ENCODE assay signal across 1 cellular context in genomic region chr21:32083175-32083574, GRCh38.
TF ChIP-seq lines count a peak whose summit lies in the region.

No MANE protein-coding gene starts in this region.

TF ChIP-seq in HEK293, 187 proteins besides CTCF, POLR2A, EP300 and RAD21 (continued from another document and continues in another):
- TF ChIP-seq ZFP3 (tag by site-specific recombination; IDR thresholded peaks at IDR 0.05; ENCODE audit: low read depth), result no peak
- TF ChIP-seq ZFP69B (tag by site-specific recombination; IDR thresholded peaks at IDR 0.05), result no peak
- no peak for TF ChIP-seq HOXD13 (CRISPR knock-in tag; IDR thresholded peaks at IDR 0.05; ENCODE audit: borderline replicate concordance)
- no peak for TF ChIP-seq ZNF202 (tag by site-specific recombination; IDR thresholded peaks at IDR 0.05; ENCODE audit: borderline replicate concordance)
- peak; percentile 59 for TF ChIP-seq PRDM10 (tag by site-specific recombination; IDR thresholded peaks at IDR 0.05)
- no peak for TF ChIP-seq ZNF596 (tag by site-specific recombination; IDR thresholded peaks at IDR 0.05)
- TF ChIP-seq ZNF266 (tag by site-specific recombination; IDR thresholded peaks at IDR 0.05; ENCODE audit: low read depth), result no peak
- no peak for TF ChIP-seq ZNF664 (tag by site-specific recombination; IDR thresholded peaks at IDR 0.05)
- no peak for TF ChIP-seq ZNF26 (tag by site-specific recombination; IDR thresholded peaks at IDR 0.05)
- TF ChIP-seq ZNF335 (tag by site-specific recombination; conservative IDR thresholded peaks at IDR 0.05), result no peak
- TF ChIP-seq ZNF324 (tag by site-specific recombination; IDR thresholded peaks at IDR 0.05), result no peak
- peak; percentile 75 for TF ChIP-seq ZBTB17 (tag by site-specific recombination; IDR thresholded peaks at IDR 0.05)
- no peak for TF ChIP-seq BCL6B (tag by site-specific recombination; IDR thresholded peaks at IDR 0.05)
- no peak for TF ChIP-seq ZNF585B (tag by site-specific recombination; IDR thresholded peaks at IDR 0.05)
- TF ChIP-seq ZNF513 (tag by site-specific recombination; IDR thresholded peaks at IDR 0.05), result no peak
- TF ChIP-seq ZNF2 (tag by site-specific recombination; IDR thresholded peaks at IDR 0.05), result no peak
- peak; percentile 35; the same call in 1 of the 2 replicates for TF ChIP-seq ZNF660 (tag by site-specific recombination; IDR thresholded peaks at IDR 0.05)
- TF ChIP-seq ZNF626 (tag by site-specific recombination; IDR thresholded peaks at IDR 0.05), result no peak
- no peak for TF ChIP-seq ZNF132 (tag by site-specific recombination; IDR thresholded peaks at IDR 0.05; ENCODE audit: borderline replicate concordance)
- no peak for TF ChIP-seq ZNF521 (tag by site-specific recombination; IDR thresholded peaks at IDR 0.05)
- no peak for TF ChIP-seq REPIN1 (tag by site-specific recombination; IDR thresholded peaks at IDR 0.05; ENCODE audit: low read depth)
- TF ChIP-seq SCRT2 (tag by site-specific recombination; IDR thresholded peaks at IDR 0.05), result no peak
- TF ChIP-seq ZNF138 (tag by site-specific recombination; IDR thresholded peaks at IDR 0.05; ENCODE audit: borderline replicate concordance), result no peak
- TF ChIP-seq PRDM2 (tag by site-specific recombination; IDR thresholded peaks at IDR 0.05; ENCODE audit: borderline replicate concordance), result no peak
- no peak for TF ChIP-seq ZNF701 (tag by site-specific recombination; IDR thresholded peaks at IDR 0.05)
- no peak for TF ChIP-seq ZNF223 (tag by site-specific recombination; IDR thresholded peaks at IDR 0.05)
- TF ChIP-seq GLI4 (tag by site-specific recombination; IDR thresholded peaks at IDR 0.05), result no peak
- peak; percentile 45; the same call in 1 of the 2 replicates for TF ChIP-seq ZNF600 (tag by site-specific recombination; IDR thresholded peaks at IDR 0.05)
- TF ChIP-seq ZNF169 (tag by site-specific recombination; IDR thresholded peaks at IDR 0.05), result no peak
- TF ChIP-seq ZSCAN18 (tag by site-specific recombination; IDR thresholded peaks at IDR 0.05), result no peak
- TF ChIP-seq ZNF639 (tag by site-specific recombination; IDR thresholded peaks at IDR 0.05), result no peak
- TF ChIP-seq KLF7 (tag by site-specific recombination; IDR thresholded peaks at IDR 0.05; ENCODE audit: borderline replicate concordance), result no peak
- no peak for TF ChIP-seq ATF2 (tag by site-specific recombination; IDR thresholded peaks at IDR 0.05; ENCODE audit: low read depth)
- no peak for TF ChIP-seq ZBTB49 (tag by site-specific recombination; IDR thresholded peaks at IDR 0.05; ENCODE audit: low read depth)
- TF ChIP-seq PRDM6 (tag by site-specific recombination; IDR thresholded peaks at IDR 0.05), result peak; percentile 20
